1 cellular context compared by ENCODE assay signal in the genomic region with DNA sequence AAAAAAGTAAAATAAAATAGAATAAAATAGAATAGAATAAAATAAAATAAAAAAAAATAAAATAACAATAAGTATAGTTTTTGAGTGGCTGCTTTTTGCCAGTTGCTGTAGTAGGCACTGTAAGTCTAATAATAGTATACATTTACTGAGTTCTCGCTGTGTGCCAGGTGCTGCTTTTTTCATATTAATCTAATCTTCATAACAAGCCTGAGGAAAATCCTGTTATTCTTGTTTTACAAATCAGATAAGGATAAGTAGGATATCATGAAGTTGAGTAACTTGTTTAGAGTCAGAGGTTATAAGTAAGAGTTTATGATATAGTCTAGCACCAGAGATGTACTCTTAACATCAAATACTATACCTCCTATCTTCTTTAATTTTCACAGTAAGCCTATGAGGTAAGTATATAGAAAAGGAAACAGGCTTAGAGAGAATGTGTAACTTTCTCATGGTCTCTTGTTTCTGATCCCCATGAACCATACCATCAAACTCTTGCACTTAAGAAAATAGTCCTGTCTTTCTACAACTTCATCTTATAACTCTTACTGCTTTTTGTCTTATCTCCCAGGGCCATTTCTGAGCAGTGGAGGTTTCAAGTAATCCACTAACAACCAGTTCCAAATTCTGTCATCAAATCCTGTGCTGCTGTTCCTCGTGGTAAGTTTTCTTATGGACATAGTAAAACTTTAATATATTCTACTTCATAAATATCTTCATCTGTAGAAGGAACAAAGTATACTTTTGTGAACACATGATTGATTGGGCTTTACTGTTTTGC.
TF ChIP-seq lines count a peak whose summit lies in the region.

No MANE protein-coding gene starts in this region.

TF ChIP-seq in IMR-90, 13 proteins besides CTCF, POLR2A, EP300 and RAD21:
- TF ChIP-seq RFX5 (IDR thresholded peaks at IDR 0.05; ENCODE audit: low read depth, low read length) (no peak), FOS (IDR thresholded peaks at IDR 0.05; ENCODE audit: low read depth, low read length) (no peak)
